ENCODE assay signal across 1 cellular context in genomic region chr7:5596896-5597246, GRCh38.
TF ChIP-seq lines count a peak whose summit lies in the region.

No MANE protein-coding gene starts in this region.

TF ChIP-seq in GM23338, 12 proteins besides CTCF, POLR2A, EP300 and RAD21 (continued from another document):
- no peak for TF ChIP-seq ZNF462 (CRISPR knock-in tag; IDR thresholded peaks at IDR 0.05)
- TF ChIP-seq CREB1 (CRISPR knock-in tag; IDR thresholded peaks at IDR 0.05; ENCODE audit: low read depth), result no peak
- no peak for TF ChIP-seq ZNF331 (CRISPR knock-in tag; IDR thresholded peaks at IDR 0.05; ENCODE audit: low read depth)
- TF ChIP-seq NANOG (IDR thresholded peaks at IDR 0.05; ENCODE audit: borderline replicate concordance), result no peak
- no peak for TF ChIP-seq EZH2 (IDR thresholded peaks at IDR 0.05; ENCODE audit: low read depth, unreplicated experiment)
- no peak for TF ChIP-seq STAT1 (IDR thresholded peaks at IDR 0.05; ENCODE audit: unreplicated experiment)
